ENCODE assay signal across 8 cellular contexts in genomic region chr11:73308003-73308962, GRCh38. TPM values are rescaled to one million over a fixed set of nuclear protein-coding genes. Genes with fewer than 3 reads are reported as not detected.
A peak's percentile ranks its signal among the peaks of the same experiment; 100 is the strongest.
DNase-seq lines count a peak whose midpoint lies in the region; ATAC-seq and TF ChIP-seq lines count a peak whose summit lies in the region.

Gene ARHGEF17 (plus strand): TSS chr11:73308276. CDS start chr11:73308639, 363 bp downstream.

- H3K36me3 Mint-ChIP-seq in activated naive CD4-positive, alpha-beta T cell treated with anti-CD3 and anti-CD28 coated beads, Interleukin-2, amount 50 U/mL, for 72 hours = no peaks in the 10 kb centered on the region

- H3K4me2 ChIP-seq in neural cell (ENCODE audit: low read length) = peak within 1 kb of the TSS; percentile 76

- H2AFZ ChIP-seq in neural cell (ENCODE audit: low read depth, low read length) = peak within 1 kb of the TSS; percentile 48

- H3K4me1 ChIP-seq in transverse colon = peaks cover 3 to 58% (median 28%) of the 10 kb centered on the region in 4 donors

- DNase-seq in CD1c-positive myeloid dendritic cell (ENCODE audit: extremely low spot score) (peak; percentile 67), NOMO-1 treated with dmso at 0.1 percent for 144 hours (lab: John Stamatoyannopoulos, UW; ENCODE audit: unreplicated experiment) (peak; percentile 48), foreskin melanocyte (peak; percentile 49), transverse colon (peak; percentile 72)
- DNase-seq in activated naive CD4-positive, alpha-beta T cell treated with anti-CD3 and anti-CD28 coated beads, Interleukin-2, amount 50 U/mL, for 72 hours (ENCODE audit: low spot score in 2 of 2) = no peak

- no peaks in the 10 kb centered on the region for H3K9me2 ChIP-seq in neural cell (ENCODE audit: insufficient read depth, low read length)

- no peaks in the 10 kb centered on the region for H4K20me1 ChIP-seq in neural cell (ENCODE audit: insufficient read depth)

- peaks cover 32% of the 10 kb centered on the region for H3K79me2 ChIP-seq in neural cell (replicated peaks; ENCODE audit: insufficient read depth, low read length)

- H3F3A ChIP-seq in neural cell (ENCODE audit: insufficient read depth, low read length, poor library complexity, severe bottlenecking) = no peaks in the 10 kb centered on the region

- intact Hi-C loops in transverse colon (cut with DNase I; ENCODE audit: low total_unique reads) = loop anchor here (10.0 kb wide), 1 partner anchor 357 kb away; no protein-coding TSS in a partner anchor

- H3K36me3 ChIP-seq in neural cell (ENCODE audit: insufficient read depth, low read length) (no peaks in the 10 kb centered on the region), transverse colon (no peaks in the 10 kb centered on the region)

- H3K4me3 ChIP-seq in neural cell (ENCODE audit: low read length) (peak within 1 kb of the TSS; percentile 88), transverse colon (peak within 1 kb of the TSS; percentile 45 to 88 (median 62))

- no peaks in the 10 kb centered on the region for H3K9me3 ChIP-seq in neural cell (ENCODE audit: low read length)
- H3K9me3 ChIP-seq in transverse colon = no peaks in the 10 kb centered on the region

- no peak for TF ChIP-seq POLR2A in transverse colon (IDR thresholded peaks at IDR 0.05)

- no peak for TF ChIP-seq RAD21 in neural cell (conservative IDR thresholded peaks at IDR 0.05)

- in situ Hi-C loops in transverse colon (cut with MboI; ENCODE audit: low pct_ligation_motif_present in 1 of 4, low pct_unique_long_range_greater_than_20kb in 1 of 4, low sequenced_read_pairs in 3 of 4) = loop anchor here in 1 of 4 donors (5.0 kb wide), 1 partner anchor 34 kb away; no protein-coding TSS in a partner anchor

- H3K9ac ChIP-seq in neural cell (ENCODE audit: low read length) = peak within 1 kb of the TSS; percentile 58

- no peaks in the 10 kb centered on the region for H3K9me3 Mint-ChIP-seq in activated naive CD4-positive, alpha-beta T cell treated with anti-CD3 and anti-CD28 coated beads, Interleukin-2, amount 50 U/mL, for 72 hours

- TF ChIP-seq CTCF in neural cell (IDR thresholded peaks at IDR 0.05; ENCODE audit: poor library complexity, severe bottlenecking) = no peak
- TF ChIP-seq CTCF in transverse colon (IDR thresholded peaks at IDR 0.05) = no peak

- whole genome bisulfite sequencing in transverse colon (ENCODE audit: low coverage in 1 of 2), 2 donors = 1% methylated on average over 43 of the region's 105 CpGs; no CpG with 5 or more reads in 1 of the 2 donors

- no peak within 1 kb of the TSS for H3K27ac ChIP-seq in neural cell (ENCODE audit: low read length)
- H3K27ac ChIP-seq in transverse colon = peak within 1 kb of the TSS; percentile 95 to 99 (median 95)

- no peak for TF ChIP-seq EP300 in neural cell (conservative IDR thresholded peaks at IDR 0.05; ENCODE audit: poor library complexity, severe bottlenecking)
- TF ChIP-seq EP300 in transverse colon (IDR thresholded peaks at IDR 0.05; ENCODE audit: low read depth) = no peak

- H3K27me3 ChIP-seq in neural cell (ENCODE audit: insufficient read depth, low read depth, low read length) = peaks cover 16% of the 10 kb centered on the region
- peaks cover 13% of the 10 kb centered on the region for H3K27me3 ChIP-seq in transverse colon

- H3K27ac Mint-ChIP-seq in activated naive CD4-positive, alpha-beta T cell treated with anti-CD3 and anti-CD28 coated beads, Interleukin-2, amount 50 U/mL, for 72 hours = no peak within 1 kb of the TSS

- ATAC-seq in GM19372 (IDR thresholded peaks at IDR 0.05; ENCODE audit: low read depth, unreplicated experiment) = peak; percentile 27
- ATAC-seq in HG03520 (IDR thresholded peaks at IDR 0.05; ENCODE audit: unreplicated experiment) = peak; percentile 21
- peak; percentile 18 to 51 for ATAC-seq in activated naive CD4-positive, alpha-beta T cell treated with anti-CD3 and anti-CD28 coated beads, Interleukin-2, amount 50 U/mL, for 72 hours

TF ChIP-seq in neural cell, 6 proteins besides CTCF, POLR2A, EP300 and RAD21:
- TF ChIP-seq MXI1 (conservative IDR thresholded peaks at IDR 0.05; ENCODE audit: poor library complexity, severe bottlenecking) (no peak), EZH2 (IDR thresholded peaks at IDR 0.05; ENCODE audit: borderline replicate concordance, insufficient read depth, low read length, poor library complexity, severe bottlenecking) (no peak), TAF1 (IDR thresholded peaks at IDR 0.05; ENCODE audit: low read depth) (no peak), SMC3 (conservative IDR thresholded peaks at IDR 0.05; ENCODE audit: poor library complexity) (no peak), POLR2AphosphoS5 (IDR thresholded peaks at IDR 0.05) (no peak), REST (IDR thresholded peaks at IDR 0.05; ENCODE audit: borderline replicate concordance) (no peak)

RNA-seq across cellular contexts. Expression of gene ARHGEF17, which starts in this region (rescaled TPM):
- total RNA-seq in activated naive CD4-positive, alpha-beta T cell treated with anti-CD3 and anti-CD28 coated beads, Interleukin-2, amount 50 U/mL, for 72 hours = under 1 TPM; 0.02 to 0.16 TPM
- 7.0 and 7.9 TPM in 2 replicates for polyA plus RNA-seq in neural cell
- 3.8 and 9.3 TPM in 2 replicates for polyA minus RNA-seq in neural cell
- total RNA-seq in transverse colon = 10 to 100 TPM; 12.0 to 44.9 (median 27.1) TPM

Comparison
In these comparisons a context has a peak if more than half of its experiments do, and no peak if none do; other contexts are left out.
1. RNA of gene ARHGEF17 (total RNA-seq): 12.0 to 44.9 TPM in transverse colon; 0.02 to 0.16 TPM in activated naive CD4-positive, alpha-beta T cell treated with anti-CD3 and anti-CD28 coated beads, Interleukin-2, amount 50 U/mL, for 72 hours; every median in the first group is over 10 times any median in the second.
2. Peak in ATAC-seq in activated naive CD4-positive, alpha-beta T cell treated with anti-CD3 and anti-CD28 coated beads, Interleukin-2, amount 50 U/mL, for 72 hours; RNA of the gene not detected or under 1 TPM.
3. DNase-seq: peak in CD1c-positive myeloid dendritic cell (single experiment), NOMO-1 treated with dmso at 0.1 percent for 144 hours (single experiment), foreskin melanocyte (single experiment) and transverse colon (single experiment); none in activated naive CD4-positive, alpha-beta T cell treated with anti-CD3 and anti-CD28 coated beads, Interleukin-2, amount 50 U/mL, for 72 hours (0 of 2).
4. Peak in every context shown above with its lines, with median percentiles within 50 percentile points of each other: ATAC-seq.